In genomic region chr9:27763831-27764230, GRCh38 we compare ENCODE assay signal across 1 cellular context.
TF ChIP-seq lines count a peak whose summit lies in the region.

No MANE protein-coding gene starts in this region.

TF ChIP-seq in H1, 55 proteins besides CTCF, POLR2A, EP300 and RAD21 (continued from another document):
- TF ChIP-seq KDM5A (IDR thresholded peaks at IDR 0.05; ENCODE audit: low read length) (no peak), RXRA (IDR thresholded peaks at IDR 0.05; ENCODE audit: insufficient read depth, low read depth, low read length) (no peak), CREB1 (IDR thresholded peaks at IDR 0.05) (no peak), CBX5 (IDR thresholded peaks at IDR 0.05; ENCODE audit: low read depth, low read length) (no peak), RBBP5 (IDR thresholded peaks at IDR 0.05; ENCODE audit: borderline replicate concordance, low read depth, low read length) (no peak), BRCA1 (IDR thresholded peaks at IDR 0.05; ENCODE audit: low read depth, low read length) (no peak), SUZ12 (IDR thresholded peaks at IDR 0.05; ENCODE audit: low read length) (no peak), FOSL1 (IDR thresholded peaks at IDR 0.05; ENCODE audit: insufficient read depth, low read depth, low read length) (no peak), E2F6 (IDR thresholded peaks at IDR 0.05) (no peak), NANOG (IDR thresholded peaks at IDR 0.05; ENCODE audit: insufficient read depth, low read depth, low read length, poor library complexity, severe bottlenecking) (no peak)
